Comparison of ENCODE assay signal across 11 cellular contexts in genomic region chr5:132423443-132423898, GRCh38. TPM values are rescaled to one million over a fixed set of nuclear protein-coding genes. Genes with fewer than 3 reads are reported as not detected.
DNase-seq lines count a peak whose midpoint lies in the region; ATAC-seq, FAIRE-seq and TF ChIP-seq lines count a peak whose summit lies in the region.
"Had no signal": no experiment of that assay in that cellular context is flagged by ENCODE, and none has a peak within 500 bp of the region (broad histone marks: within the 10 kb centered on the region; RNA-seq: fewer than 3 reads in every experiment).

No MANE protein-coding gene starts in this region.

- H3K27ac ChIP-seq in DOHH2 (ENCODE audit: low read depth, low read length): no peak overlapping the region
- peak overlapping the region; percentile 39 for H3K27ac ChIP-seq in PC-3 (ENCODE audit: low read length)
- peak overlapping the region; percentile 21 for H3K27ac ChIP-seq in endothelial cell of umbilical vein (ENCODE audit: insufficient read depth, low read depth, low read length)
- peak overlapping the region; percentile 16 for H3K27ac ChIP-seq in rectal smooth muscle tissue (ENCODE audit: low read depth, low read length)
- no peak overlapping the region for H3K27ac ChIP-seq in H9 (ENCODE audit: insufficient read length, low read depth, low read length)

- no peak overlapping the region for H4K5ac ChIP-seq in H9 (ENCODE audit: insufficient read length, low read depth, low read length)

- H3K56ac ChIP-seq in H9 (ENCODE audit: insufficient read length, low read depth, low read length): no peak overlapping the region

- H3K79me2 ChIP-seq in DOHH2 (ENCODE audit: control insufficient read depth, low read length) (no peaks in the 10 kb centered on the region), PC-3 (ENCODE audit: low read length) (0 out of 2 replicates have a peak, but pooled peaks cover 5% of the 10 kb centered on the region), endothelial cell of umbilical vein (ENCODE audit: control insufficient read depth, insufficient read depth, low read length) (no peaks in the 10 kb centered on the region), H9 (ENCODE audit: insufficient read depth, low read length) (no peaks in the 10 kb centered on the region)

- no peak overlapping the region for H2BK12ac ChIP-seq in H9 (ENCODE audit: insufficient read length, low read depth, low read length)

- no peaks in the 10 kb centered on the region for H3K79me1 ChIP-seq in H9 (ENCODE audit: insufficient read depth, low read depth, low read length, poor library complexity, severe bottlenecking)

- H3F3A ChIP-seq in DOHH2 (ENCODE audit: control insufficient read depth, insufficient read depth) (peaks cover 19% of the 10 kb centered on the region), PC-3 (ENCODE audit: low read length, unreplicated experiment) (no peaks in the 10 kb centered on the region)

- H4K8ac ChIP-seq in H9 (replicated peaks; ENCODE audit: insufficient read length, low read depth, low read length): no peak overlapping the region

- peaks cover 2% of the 10 kb centered on the region; the same call in 1 of the 2 replicates for H3K27me3 Mint-ChIP-seq in H9 (ENCODE audit: low read depth)

- CTCF ChIA-PET in PC-3 (lab: Charles Lee): no interaction called here
- CTCF ChIA-PET in endothelial cell of umbilical vein (lab: Charles Lee): interaction anchor here (1.4 to 1.8 kb wide), 3 partner anchors 67 to 291 kb away, joined by 3 to 11 read pairs (median 11); partner anchors contain the start of gene IRF1

- no peak overlapping the region for H2BK20ac ChIP-seq in H9 (ENCODE audit: low read depth, low read length, poor library complexity, severe bottlenecking)

- TF ChIP-seq POLR2A in endothelial cell of umbilical vein (IDR thresholded peaks at IDR 0.05; ENCODE audit: low read depth, low read length): no peak

- no peak overlapping the region for H3K27ac Mint-ChIP-seq in H9

- intact Hi-C loops in PC-3 (cut with micrococcal nuclease) (no loop called here), endothelial cell of umbilical vein (cut with micrococcal nuclease) (no loop called here)

- no peaks in the 10 kb centered on the region for H3K23me2 ChIP-seq in H9 (ENCODE audit: insufficient read length, low read depth, low read length, poor library complexity, severe bottlenecking)

- no peaks in the 10 kb centered on the region for H4K20me1 ChIP-seq in DOHH2 (ENCODE audit: control insufficient read depth, insufficient read depth, low read depth, low read length)
- no peaks in the 10 kb centered on the region for H4K20me1 ChIP-seq in PC-3 (ENCODE audit: low read length)
- no peaks in the 10 kb centered on the region for H4K20me1 ChIP-seq in endothelial cell of umbilical vein (replicated peaks; ENCODE audit: control insufficient read depth, extremely low read depth, insufficient read depth, low read length)
- no peaks in the 10 kb centered on the region for H4K20me1 ChIP-seq in H9 (ENCODE audit: control insufficient read depth, insufficient read depth, insufficient read length)

- H3K9ac ChIP-seq in PC-3 (ENCODE audit: low read length) (no peak overlapping the region; the same call in 1 of the 2 replicates), endothelial cell of umbilical vein (replicated peaks; ENCODE audit: extremely low read depth, insufficient read depth, low read length) (no peak overlapping the region), rectal smooth muscle tissue (ENCODE audit: low read length) (no peak overlapping the region), H9 (ENCODE audit: extremely low read depth, insufficient read length, low read length) (no peak overlapping the region)

- no peak overlapping the region for H2BK15ac ChIP-seq in H9 (ENCODE audit: low read depth, low read length)

- FAIRE-seq in endothelial cell of umbilical vein (lab: Jason Lieb, UNC): no peak

- H3K4me3 ChIP-seq in DOHH2 (ENCODE audit: low read length) (no peak overlapping the region), PC-3 (ENCODE audit: low read length) (no peak overlapping the region), endothelial cell of umbilical vein (replicated peaks in 1 of 3; ENCODE audit: insufficient read depth in 1 of 3, low read depth in 1 of 3, low read length in 3 of 3) (no peak overlapping the region), rectal smooth muscle tissue (ENCODE audit: low read length) (peak overlapping the region; percentile 22)

- H3K9me1 ChIP-seq in endothelial cell of umbilical vein (replicated peaks; ENCODE audit: control insufficient read depth, extremely low read depth, insufficient read depth, low read length): no peaks in the 10 kb centered on the region

- no peak overlapping the region for H3K18ac ChIP-seq in H9 (ENCODE audit: insufficient read length, low read depth, low read length)

- H3K23ac ChIP-seq in H9 (ENCODE audit: insufficient read length, low read depth, low read length): no peak overlapping the region

- no peak overlapping the region for H3T11ph ChIP-seq in H9 (ENCODE audit: low read length)

- DNase-seq in PC-3: no peak
- DNase-seq in endothelial cell of umbilical vein (ENCODE audit: low read depth, low spot score): no peak
- DNase-seq in activated gamma-delta T cell treated with Interleukin-2 at 50 U/mL for 16 hours: no peak
- DNase-seq in NCI-H526 treated with DMSO at 0.1 percent for 48 hours (lab: John Stamatoyannopoulos, UW): no peak
- no peak for DNase-seq in H9
- DNase-seq: DMS79, NCI-H187 had no signal

- POLR2A ChIA-PET in PC-3 (lab: Charles Lee; ENCODE audit: unreplicated experiment) (no interaction called here), endothelial cell of umbilical vein (lab: Charles Lee) (interaction anchor here (1.3 kb wide), 1 partner anchor 67 kb away, joined by 4 read pairs; the partner anchor contains the start of gene IRF1)

- H3K36me3 ChIP-seq in DOHH2 (ENCODE audit: control insufficient read depth, low read length) (no peaks in the 10 kb centered on the region), PC-3 (ENCODE audit: low read depth, low read length) (no peaks in the 10 kb centered on the region), endothelial cell of umbilical vein (ENCODE audit: control insufficient read depth in 2 of 2, extremely low read depth in 1 of 2, insufficient read depth in 2 of 2, low read length in 2 of 2) (no peaks in the 10 kb centered on the region), rectal smooth muscle tissue (ENCODE audit: control insufficient read depth, insufficient read depth, low read length) (peaks cover 13% of the 10 kb centered on the region)

- no peaks in the 10 kb centered on the region for H3K27me3 ChIP-seq in DOHH2 (ENCODE audit: control insufficient read depth, low read length)
- H3K27me3 ChIP-seq in PC-3 (ENCODE audit: low read length): no peaks in the 10 kb centered on the region
- H3K27me3 ChIP-seq in endothelial cell of umbilical vein (ENCODE audit: control insufficient read depth in 2 of 2, insufficient read depth in 2 of 2, low read length in 2 of 2): no peaks in the 10 kb centered on the region
- no peaks in the 10 kb centered on the region for H3K27me3 ChIP-seq in rectal smooth muscle tissue (ENCODE audit: control insufficient read depth, insufficient read depth, low read length)
- no peaks in the 10 kb centered on the region for H3K27me3 ChIP-seq in H9 (ENCODE audit: insufficient read depth, low read length)

- TF ChIP-seq CTCF in DOHH2 (IDR thresholded peaks at IDR 0.05; ENCODE audit: low read depth, low read length, poor library complexity, severe bottlenecking): no peak
- TF ChIP-seq CTCF in PC-3 (conservative IDR thresholded peaks at IDR 0.05; ENCODE audit: low read depth, low read length): no peak
- no peak for TF ChIP-seq CTCF in endothelial cell of umbilical vein (IDR thresholded peaks at IDR 0.05; ENCODE audit: extremely low read depth in 1 of 2, insufficient read depth in 1 of 2, low read depth in 1 of 2, low read length in 2 of 2)
- no peak for TF ChIP-seq CTCF in H9 (conservative IDR thresholded peaks at IDR 0.05)

- H2BK5ac ChIP-seq in H9 (ENCODE audit: insufficient read length, low read length): no peak overlapping the region

- no peak overlapping the region for H2BK120ac ChIP-seq in H9 (ENCODE audit: low read depth, low read length, poor library complexity, severe bottlenecking)

- H2AFZ ChIP-seq in PC-3 (ENCODE audit: low read length) (no peak overlapping the region), endothelial cell of umbilical vein (ENCODE audit: low read depth, low read length) (no peak overlapping the region), H9 (ENCODE audit: low read length) (no peak overlapping the region)

- H3K9me2 ChIP-seq in DOHH2 (replicated peaks; ENCODE audit: control insufficient read depth, low read length): no peaks in the 10 kb centered on the region
- H3K9me2 ChIP-seq in PC-3 (replicated peaks; ENCODE audit: low read length): no peaks in the 10 kb centered on the region

- peaks cover 92% of the 10 kb centered on the region for H3K4me1 ChIP-seq in DOHH2 (ENCODE audit: control insufficient read depth, low read length)
- H3K4me1 ChIP-seq in PC-3 (ENCODE audit: insufficient read depth, low read length): peaks cover 68% of the 10 kb centered on the region
- H3K4me1 ChIP-seq in endothelial cell of umbilical vein (ENCODE audit: control insufficient read depth, extremely low read depth, insufficient read depth, low read length): peaks cover 52% of the 10 kb centered on the region
- H3K4me1 ChIP-seq in rectal smooth muscle tissue (ENCODE audit: control insufficient read depth, insufficient read depth, low read length): peaks cover 71% of the 10 kb centered on the region
- no peaks in the 10 kb centered on the region; the same call in 1 of the 2 replicates for H3K4me1 ChIP-seq in H9 (ENCODE audit: insufficient read depth, low read length)

- H3K9me3 Mint-ChIP-seq in H9: no peaks in the 10 kb centered on the region; a peak in 1 of 5 replicates
- H3K9me3 Mint-ChIP-seq: brain had no signal

- no peak overlapping the region for H4K91ac ChIP-seq in H9 (ENCODE audit: insufficient read length, low read depth, low read length)

- H3K36me3 Mint-ChIP-seq in H9 (ENCODE audit: insufficient read depth in 1 of 3, low read depth in 3 of 3): no peaks in the 10 kb centered on the region
- H3K36me3 Mint-ChIP-seq: brain had no signal

- H3K4ac ChIP-seq in H9 (ENCODE audit: low read depth, low read length): no peak overlapping the region

- H3K4me2 ChIP-seq in DOHH2 (ENCODE audit: low read length) (peak overlapping the region; percentile 60), PC-3 (ENCODE audit: low read length) (no peak overlapping the region), endothelial cell of umbilical vein (ENCODE audit: insufficient read depth, low read length) (no peak overlapping the region), H9 (ENCODE audit: insufficient read depth, insufficient read length, low read length) (no peak overlapping the region)

- no peak overlapping the region for H2AK5ac ChIP-seq in H9 (ENCODE audit: insufficient read length, low read length)

- dilution Hi-C loops in endothelial cell of umbilical vein (cut with MboI; ENCODE audit: extremely low pct_ligation_motif_present, low sequenced_read_pairs): no loop called here

- no TSS peak for BruUV-seq in PC-3 (replicated peaks; lab: Mats Ljungman, UMichigan)
- no TSS peak for BruUV-seq in endothelial cell of umbilical vein (replicated peaks; lab: Mats Ljungman, UMichigan)

- no peak overlapping the region for H3K14ac ChIP-seq in H9 (ENCODE audit: insufficient read depth, low read length)

- H3K4me3 Mint-ChIP-seq in H9: no peak overlapping the region
- H3K4me3 Mint-ChIP-seq: brain had no signal

- peaks cover 28 to 32% of the 10 kb centered on the region in 2 experiments for H3K4me1 Mint-ChIP-seq in H9

- no peak for ATAC-seq in PC-3
- ATAC-seq in GM21717 (IDR thresholded peaks at IDR 0.05; ENCODE audit: unreplicated experiment): no peak

- H3K9me3 ChIP-seq in DOHH2 (ENCODE audit: control insufficient read depth, insufficient read depth, low read length) (no peaks in the 10 kb centered on the region), PC-3 (ENCODE audit: low read length) (no peaks in the 10 kb centered on the region), endothelial cell of umbilical vein (replicated peaks; ENCODE audit: control insufficient read depth, insufficient read depth, low read length) (no peaks in the 10 kb centered on the region), H9 (ENCODE audit: control insufficient read depth, low read depth, low read length) (no peaks in the 10 kb centered on the region)

- no CpG with 5 or more reads among the region's 3 CpGs for WGBS in H9 (ENCODE audit: extremely low coverage, insufficient read length, low lambda C conversion rate)

RNA-seq across cellular contexts. Expression of gene SLC22A5, which starts 54.0 kb away (rescaled TPM):
- total RNA-seq in PC-3 (2014; rRNA removed) (8.2 and 21.8 TPM in 2 replicates), endothelial cell of umbilical vein (3.6 and 3.8 TPM in 2 replicates), H9 (2021) (3.4 and 3.9 TPM in 2 replicates)
- 9.3 and 10.1 TPM in 2 replicates for polyA plus RNA-seq in endothelial cell of umbilical vein
- 5.3 and 5.4 TPM in 2 replicates for polyA plus RNA-seq in endothelial cell of umbilical vein (2011; cell fraction: cytosol; rRNA removed)
- 10.4 and 10.8 TPM in 2 replicates for polyA plus RNA-seq in endothelial cell of umbilical vein (2011; cell fraction: nucleus; rRNA removed)
- 2.2 and 3.6 TPM in 2 replicates for polyA plus RNA-seq in endothelial cell of umbilical vein (2012)
- 19.7 and 21.4 TPM in 2 replicates for polyA minus RNA-seq in endothelial cell of umbilical vein
- polyA minus RNA-seq in endothelial cell of umbilical vein (2011; cell fraction: cytosol; rRNA and poly(A)+ RNA removed): 27.1 TPM
- polyA minus RNA-seq in endothelial cell of umbilical vein (2011; cell fraction: nucleus; rRNA and poly(A)+ RNA removed): 5.4 and 6.3 TPM in 2 replicates

Comparison
In these comparisons a context has a peak if more than half of its experiments do, and no peak if none do; other contexts are left out.
1. H3K27ac ChIP-seq: peak in PC-3 (single experiment), endothelial cell of umbilical vein (single experiment) and rectal smooth muscle tissue (single experiment); none in DOHH2 (single experiment) and H9 (single experiment).